8 cellular contexts compared by ENCODE assay signal in genomic region chr15:44882499-44882968, GRCh38.
DNase-seq lines count a peak whose midpoint lies in the region; ATAC-seq and TF ChIP-seq lines count a peak whose summit lies in the region.

No MANE protein-coding gene starts in this region.

- no peak overlapping the region for H3K27ac Mint-ChIP-seq in glutamatergic neuron (ENCODE audit: unreplicated experiment)
- H3K27ac Mint-ChIP-seq in HFFc6, result no peak overlapping the region

- DNase-seq in GM13977 (ENCODE audit: low spot score) (peak; percentile 43), glutamatergic neuron (no peak), NCI-H1436 treated with DMSO at 0.1 percent for 48 hours (lab: John Stamatoyannopoulos, UW) (no peak), HFFc6 (no peak), dermis blood vessel endothelial cell (no peak)

- no peak overlapping the region for H3K4me3 Mint-ChIP-seq in glutamatergic neuron (ENCODE audit: unreplicated experiment)
- no peak overlapping the region for H3K4me3 Mint-ChIP-seq in HFFc6

- H3K9me3 Mint-ChIP-seq in glutamatergic neuron (ENCODE audit: unreplicated experiment) (peaks cover 9% of the 10 kb centered on the region), HFFc6 (peaks cover 5% of the 10 kb centered on the region; the same call in 1 of the 2 replicates)

- ATAC-seq in GM21390 (IDR thresholded peaks at IDR 0.05; ENCODE audit: unreplicated experiment), result peak; percentile 62
- ATAC-seq in HG03520 (IDR thresholded peaks at IDR 0.05; ENCODE audit: unreplicated experiment), result peak; percentile 68
- ATAC-seq in esophagus mucosa, result peak; percentile 42

- in situ Hi-C loops in GM13977 (cut with MboI; ENCODE audit: low pct_unique_long_range_greater_than_20kb, low sequenced_read_pairs, unreplicated experiment), result no loop called here

- H3K36me3 Mint-ChIP-seq in glutamatergic neuron (ENCODE audit: unreplicated experiment) (peaks cover 10% of the 10 kb centered on the region), HFFc6 (ENCODE audit: low read depth) (no peaks in the 10 kb centered on the region)

- no peaks in the 10 kb centered on the region for H3K4me1 Mint-ChIP-seq in glutamatergic neuron (ENCODE audit: low read depth, unreplicated experiment)
- no peaks in the 10 kb centered on the region for H3K4me1 Mint-ChIP-seq in HFFc6 (ENCODE audit: low read depth)

- H3K27me3 Mint-ChIP-seq in glutamatergic neuron (ENCODE audit: unreplicated experiment) (no peaks in the 10 kb centered on the region), HFFc6 (ENCODE audit: insufficient read depth) (peaks cover 5% of the 10 kb centered on the region; the same call in 1 of the 2 replicates)

- no peak for TF ChIP-seq CTCF in GM13977 (IDR thresholded peaks at IDR 0.05; ENCODE audit: extremely low read depth, insufficient read depth, missing control alignments)
- TF ChIP-seq CTCF in glutamatergic neuron (IDR thresholded peaks at IDR 0.05; ENCODE audit: partially characterized antibody, unreplicated experiment), result no peak
- no peak for TF ChIP-seq CTCF in HFFc6 (IDR thresholded peaks at IDR 0.05)
